ENCODE assay signal across 1 cellular context in genomic region chr1:146853145-146853544, GRCh38.
TF ChIP-seq lines count a peak whose summit lies in the region.

No MANE protein-coding gene starts in this region.

TF ChIP-seq in Ishikawa, 13 proteins besides CTCF, POLR2A, EP300 and RAD21:
- peak; percentile 69 for TF ChIP-seq REST (IDR thresholded peaks at IDR 0.05; ENCODE audit: low read depth)
